Comparison of ENCODE assay signal across 1 cellular context in the genomic region with DNA sequence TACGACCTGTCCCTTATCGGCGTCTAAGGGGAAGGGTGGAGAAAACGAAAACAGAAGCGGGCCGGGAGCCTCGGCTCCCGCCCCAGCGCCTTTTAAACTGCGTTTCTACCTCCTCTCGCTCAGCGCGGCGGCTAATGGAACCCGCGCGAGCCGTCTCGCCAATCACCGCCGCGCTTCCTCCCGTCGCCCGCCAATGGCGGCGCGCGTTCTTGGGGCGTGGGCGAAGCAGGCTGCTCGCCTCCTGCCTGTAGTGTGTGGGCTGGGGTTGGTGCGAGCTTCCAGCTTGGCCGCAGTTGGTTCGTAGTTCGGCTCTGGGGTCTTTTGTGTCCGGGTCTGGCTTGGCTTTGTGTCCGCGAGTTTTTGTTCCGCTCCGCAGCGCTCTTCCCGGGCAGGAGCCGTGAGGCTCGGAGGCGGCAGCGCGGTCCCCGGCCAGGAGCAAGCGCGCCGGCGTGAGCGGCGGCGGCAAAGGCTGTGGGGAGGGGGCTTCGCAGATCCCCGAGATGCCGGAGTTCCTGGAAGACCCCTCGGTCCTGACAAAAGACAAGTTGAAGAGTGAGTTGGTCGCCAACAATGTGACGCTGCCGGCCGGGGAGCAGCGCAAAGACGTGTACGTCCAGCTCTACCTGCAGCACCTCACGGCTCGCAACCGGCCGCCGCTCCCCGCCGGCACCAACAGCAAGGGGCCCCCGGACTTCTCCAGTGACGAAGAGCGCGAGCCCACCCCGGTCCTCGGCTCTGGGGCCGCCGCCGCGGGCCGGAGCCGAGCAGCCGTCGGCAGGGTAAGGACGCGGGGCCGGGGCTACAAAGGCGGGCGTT.
TF ChIP-seq lines count a peak whose summit lies in the region.

A gene with protein sequence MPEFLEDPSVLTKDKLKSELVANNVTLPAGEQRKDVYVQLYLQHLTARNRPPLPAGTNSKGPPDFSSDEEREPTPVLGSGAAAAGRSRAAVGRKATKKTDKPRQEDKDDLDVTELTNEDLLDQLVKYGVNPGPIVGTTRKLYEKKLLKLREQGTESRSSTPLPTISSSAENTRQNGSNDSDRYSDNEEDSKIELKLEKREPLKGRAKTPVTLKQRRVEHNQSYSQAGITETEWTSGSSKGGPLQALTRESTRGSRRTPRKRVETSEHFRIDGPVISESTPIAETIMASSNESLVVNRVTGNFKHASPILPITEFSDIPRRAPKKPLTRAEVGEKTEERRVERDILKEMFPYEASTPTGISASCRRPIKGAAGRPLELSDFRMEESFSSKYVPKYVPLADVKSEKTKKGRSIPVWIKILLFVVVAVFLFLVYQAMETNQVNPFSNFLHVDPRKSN (plus strand): TSS at position 223 of the 816 bp plus-strand sequence. CDS start 278 bp downstream, at position 501.

TF ChIP-seq in HEK293, 187 proteins besides CTCF, POLR2A, EP300 and RAD21 (continued from another document):
- TF ChIP-seq, protein P1, sequence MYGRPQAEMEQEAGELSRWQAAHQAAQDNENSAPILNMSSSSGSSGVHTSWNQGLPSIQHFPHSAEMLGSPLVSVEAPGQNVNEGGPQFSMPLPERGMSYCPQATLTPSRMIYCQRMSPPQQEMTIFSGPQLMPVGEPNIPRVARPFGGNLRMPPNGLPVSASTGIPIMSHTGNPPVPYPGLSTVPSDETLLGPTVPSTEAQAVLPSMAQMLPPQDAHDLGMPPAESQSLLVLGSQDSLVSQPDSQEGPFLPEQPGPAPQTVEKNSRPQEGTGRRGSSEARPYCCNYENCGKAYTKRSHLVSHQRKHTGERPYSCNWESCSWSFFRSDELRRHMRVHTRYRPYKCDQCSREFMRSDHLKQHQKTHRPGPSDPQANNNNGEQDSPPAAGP (tag by site-specific recombination; IDR thresholded peaks at IDR 0.05), result no peak
- TF ChIP-seq ZNF138 (tag by site-specific recombination; IDR thresholded peaks at IDR 0.05; ENCODE audit: borderline replicate concordance) (no peak), OVOL3 (tag by site-specific recombination; IDR thresholded peaks at IDR 0.05) (peak; percentile 20; the same call in 1 of the 2 replicates), ZFP41 (tag by site-specific recombination; IDR thresholded peaks at IDR 0.05; ENCODE audit: borderline replicate concordance) (no peak), ZBTB21 (tag by site-specific recombination; IDR thresholded peaks at IDR 0.05) (no peak), ZNF24 (tag by site-specific recombination; IDR thresholded peaks at IDR 0.05) (no peak), SP2 (tag by site-specific recombination; IDR thresholded peaks at IDR 0.05) (peak; percentile 87), ZNF791 (tag by site-specific recombination; IDR thresholded peaks at IDR 0.05) (no peak), SP3 (tag by site-specific recombination; IDR thresholded peaks at IDR 0.05) (peak; percentile 52; the same call in 1 of the 2 replicates), ZSCAN16 (tag by site-specific recombination; IDR thresholded peaks at IDR 0.05) (no peak), ZNF561 (tag by site-specific recombination; IDR thresholded peaks at IDR 0.05; ENCODE audit: borderline replicate concordance) (peak; percentile 20; the same call in 1 of the 2 replicates), FEZF1 (tag by site-specific recombination; IDR thresholded peaks at IDR 0.05) (peak; percentile 90), ZNF121 (tag by site-specific recombination; IDR thresholded peaks at IDR 0.05) (0 out of 2 replicates have a peak, but pooled peaks have one; percentile 14), PRDM1 (tag by site-specific recombination; IDR thresholded peaks at IDR 0.05) (no peak; the same call in 1 of the 2 replicates), KLF8 (tag by site-specific recombination; IDR thresholded peaks at IDR 0.05) (peak; percentile 56; the same call in 1 of the 2 replicates), ZNF350 (tag by site-specific recombination; IDR thresholded peaks at IDR 0.05) (no peak), ZNF548 (tag by site-specific recombination; IDR thresholded peaks at IDR 0.05) (no peak), ZBTB7A (tag by site-specific recombination; IDR thresholded peaks at IDR 0.05; ENCODE audit: low read depth) (peak; percentile 73; the same call in 1 of the 2 replicates), OSR2 (tag by site-specific recombination; IDR thresholded peaks at IDR 0.05) (peak; percentile 80), ZNF747 (tag by site-specific recombination; IDR thresholded peaks at IDR 0.05) (no peak), ZNF585B (tag by site-specific recombination; IDR thresholded peaks at IDR 0.05) (no peak), ZNF473 (tag by site-specific recombination; IDR thresholded peaks at IDR 0.05) (no peak), ZNF2 (tag by site-specific recombination; IDR thresholded peaks at IDR 0.05) (0 out of 2 replicates have a peak, but pooled peaks have one; percentile 58)
- TF ChIP-seq, protein P2, sequence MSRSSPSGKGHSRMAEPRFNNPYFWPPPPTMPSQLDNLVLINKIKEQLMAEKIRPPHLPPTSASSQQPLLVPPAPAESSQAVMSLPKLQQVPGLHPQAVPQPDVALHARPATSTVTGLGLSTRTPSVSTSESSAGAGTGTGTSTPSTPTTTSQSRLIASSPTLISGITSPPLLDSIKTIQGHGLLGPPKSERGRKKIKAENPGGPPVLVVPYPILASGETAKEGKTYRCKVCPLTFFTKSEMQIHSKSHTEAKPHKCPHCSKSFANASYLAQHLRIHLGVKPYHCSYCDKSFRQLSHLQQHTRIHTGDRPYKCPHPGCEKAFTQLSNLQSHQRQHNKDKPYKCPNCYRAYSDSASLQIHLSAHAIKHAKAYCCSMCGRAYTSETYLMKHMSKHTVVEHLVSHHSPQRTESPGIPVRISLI (tag by site-specific recombination; IDR thresholded peaks at IDR 0.05), result no peak
- TF ChIP-seq, protein P3, sequence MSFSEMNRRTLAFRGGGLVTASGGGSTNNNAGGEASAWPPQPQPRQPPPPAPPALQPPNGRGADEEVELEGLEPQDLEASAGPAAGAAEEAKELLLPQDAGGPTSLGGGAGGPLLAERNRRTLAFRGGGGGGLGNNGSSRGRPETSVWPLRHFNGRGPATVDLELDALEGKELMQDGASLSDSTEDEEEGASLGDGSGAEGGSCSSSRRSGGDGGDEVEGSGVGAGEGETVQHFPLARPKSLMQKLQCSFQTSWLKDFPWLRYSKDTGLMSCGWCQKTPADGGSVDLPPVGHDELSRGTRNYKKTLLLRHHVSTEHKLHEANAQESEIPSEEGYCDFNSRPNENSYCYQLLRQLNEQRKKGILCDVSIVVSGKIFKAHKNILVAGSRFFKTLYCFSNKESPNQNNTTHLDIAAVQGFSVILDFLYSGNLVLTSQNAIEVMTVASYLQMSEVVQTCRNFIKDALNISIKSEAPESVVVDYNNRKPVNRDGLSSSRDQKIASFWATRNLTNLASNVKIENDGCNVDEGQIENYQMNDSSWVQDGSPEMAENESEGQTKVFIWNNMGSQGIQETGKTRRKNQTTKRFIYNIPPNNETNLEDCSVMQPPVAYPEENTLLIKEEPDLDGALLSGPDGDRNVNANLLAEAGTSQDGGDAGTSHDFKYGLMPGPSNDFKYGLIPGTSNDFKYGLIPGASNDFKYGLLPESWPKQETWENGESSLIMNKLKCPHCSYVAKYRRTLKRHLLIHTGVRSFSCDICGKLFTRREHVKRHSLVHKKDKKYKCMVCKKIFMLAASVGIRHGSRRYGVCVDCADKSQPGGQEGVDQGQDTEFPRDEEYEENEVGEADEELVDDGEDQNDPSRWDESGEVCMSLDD (tag by site-specific recombination; IDR thresholded peaks at IDR 0.05), result peak; percentile 38; the same call in 1 of the 2 replicates
- TF ChIP-seq, protein P4, sequence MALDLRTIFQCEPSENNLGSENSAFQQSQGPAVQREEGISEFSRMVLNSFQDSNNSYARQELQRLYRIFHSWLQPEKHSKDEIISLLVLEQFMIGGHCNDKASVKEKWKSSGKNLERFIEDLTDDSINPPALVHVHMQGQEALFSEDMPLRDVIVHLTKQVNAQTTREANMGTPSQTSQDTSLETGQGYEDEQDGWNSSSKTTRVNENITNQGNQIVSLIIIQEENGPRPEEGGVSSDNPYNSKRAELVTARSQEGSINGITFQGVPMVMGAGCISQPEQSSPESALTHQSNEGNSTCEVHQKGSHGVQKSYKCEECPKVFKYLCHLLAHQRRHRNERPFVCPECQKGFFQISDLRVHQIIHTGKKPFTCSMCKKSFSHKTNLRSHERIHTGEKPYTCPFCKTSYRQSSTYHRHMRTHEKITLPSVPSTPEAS (tag by site-specific recombination; IDR thresholded peaks at IDR 0.05), result no peak
- TF ChIP-seq, protein P5, sequence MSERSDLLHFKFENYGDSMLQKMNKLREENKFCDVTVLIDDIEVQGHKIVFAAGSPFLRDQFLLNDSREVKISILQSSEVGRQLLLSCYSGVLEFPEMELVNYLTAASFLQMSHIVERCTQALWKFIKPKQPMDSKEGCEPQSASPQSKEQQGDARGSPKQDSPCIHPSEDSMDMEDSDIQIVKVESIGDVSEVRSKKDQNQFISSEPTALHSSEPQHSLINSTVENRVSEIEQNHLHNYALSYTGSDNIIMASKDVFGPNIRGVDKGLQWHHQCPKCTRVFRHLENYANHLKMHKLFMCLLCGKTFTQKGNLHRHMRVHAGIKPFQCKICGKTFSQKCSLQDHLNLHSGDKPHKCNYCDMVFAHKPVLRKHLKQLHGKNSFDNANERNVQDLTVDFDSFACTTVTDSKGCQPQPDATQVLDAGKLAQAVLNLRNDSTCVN (tag by site-specific recombination; optimal IDR thresholded peaks at IDR 0.05), result peak; percentile 94
